22 cellular contexts compared by ENCODE assay signal in the genomic region with DNA sequence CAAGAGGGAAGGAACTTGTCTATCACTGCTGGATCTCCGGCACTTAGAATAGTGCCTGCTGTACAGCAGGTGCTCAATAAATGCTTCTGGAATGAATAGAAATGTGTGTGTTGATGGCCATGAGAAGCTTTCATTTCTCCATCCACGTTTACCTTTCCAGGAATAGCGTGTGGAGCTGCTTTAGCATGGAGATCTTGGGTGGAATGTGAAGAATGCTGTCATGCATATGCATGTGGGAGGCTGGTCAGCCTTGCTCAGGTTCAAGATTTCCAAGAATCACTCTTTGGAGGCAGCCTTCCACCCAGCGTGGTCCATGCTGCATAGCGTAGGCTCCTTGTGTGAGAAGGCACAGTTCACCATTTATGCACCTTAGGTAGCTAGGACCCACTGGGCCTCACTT. TPM values are rescaled to one million over a fixed set of nuclear protein-coding genes. Genes with fewer than 3 reads are reported as not detected.
DNase-seq lines count a peak whose midpoint lies in the region; ATAC-seq and TF ChIP-seq lines count a peak whose summit lies in the region.
"Had no signal": no experiment of that assay in that cellular context is flagged by ENCODE, and none has a peak within 500 bp of the region (broad histone marks: within the 10 kb centered on the region; RNA-seq: fewer than 3 reads in every experiment).

No MANE protein-coding gene starts in this region.

- peaks cover 24 to 100% (median 55%) of the 10 kb centered on the region in 3 donors for H3K4me1 ChIP-seq in gastroesophageal sphincter
- H3K4me1 ChIP-seq in ascending aorta, result peaks cover 6 to 16% of the 10 kb centered on the region in 2 donors

- WGBS in gastroesophageal sphincter (ENCODE audit: low coverage in 1 of 2), 2 donors, result 35 to 71% methylated on average over 2 to 5 of the region's 5 CpGs

- no peaks in the 10 kb centered on the region; the same call in 1 of the 2 replicates for H3K27me3 Mint-ChIP-seq in WTC11 (ENCODE audit: low read depth)
- peaks cover 12% of the 10 kb centered on the region for H3K27me3 Mint-ChIP-seq in activated T-helper 2 cell treated with anti-CD3 and anti-CD28 coated beads, Interferon-gamma antibody, Interleukin-2, Interleukin-4, amounts not matched to agents 10 μg/mL and 5 μg/mL and 100 μg/mL, durations not matched to agents 14 hours and 24 hours and 36 hours (ENCODE audit: low read depth)
- peaks cover 65% of the 10 kb centered on the region for H3K27me3 Mint-ChIP-seq in osteocyte (ENCODE audit: unreplicated experiment)

- H3K9me3 ChIP-seq in gastroesophageal sphincter (no peaks in the 10 kb centered on the region), ascending aorta (no peaks in the 10 kb centered on the region)
- H3K9me3 ChIP-seq: gastrocnemius medialis, ovary had no signal

- TF ChIP-seq EP300 in gastroesophageal sphincter (IDR thresholded peaks at IDR 0.05), result no peak

- peak; percentile 70 for DNase-seq in EH (ENCODE audit: low read depth)
- peak; percentile 33 for DNase-seq in WTC11 (ENCODE audit: low spot score)
- DNase-seq in renal cortical epithelial cell (ENCODE audit: low read depth), result peak; percentile 52
- no peak for DNase-seq in globus pallidus (ENCODE audit: low spot score)
- no peak for DNase-seq in activated T-helper 2 cell treated with anti-CD3 and anti-CD28 coated beads, Interferon-gamma antibody, Interleukin-2, Interleukin-4, amounts not matched to agents 10 μg/mL and 5 μg/mL and 100 μg/mL, durations not matched to agents 14 hours and 24 hours and 36 hours (ENCODE audit: low spot score)
- no peak for DNase-seq in osteocyte (ENCODE audit: extremely low spot score, unreplicated experiment)
- DNase-seq in ascending aorta (ENCODE audit: low spot score in 2 of 2), result no peak
- DNase-seq: activated CD4-positive, alpha-beta memory T cell treated with anti-CD3 and anti-CD28 coated beads, Interleukin-2, amount 10 ng/mL, durations not matched to agents 7 days and 5 days; activated T-cell treated with anti-CD3 and anti-CD28 coated beads, Interleukin-2, amount 50 U/mL, for 1 hour; CD4-positive, alpha-beta T cell; cortex of kidney; DMS153; gastrocnemius medialis; naive thymus-derived CD4-positive, alpha-beta T cell; NCI-H1694 treated with DMSO at 0.1 percent for 48 hours; NCI-H226; PC-9; T-helper 2 cell had no signal

- H3K4me1 Mint-ChIP-seq in WTC11 (peaks cover 21% of the 10 kb centered on the region), osteocyte (ENCODE audit: unreplicated experiment) (peaks cover 15% of the 10 kb centered on the region)
- H3K4me1 Mint-ChIP-seq in activated T-helper 2 cell treated with anti-CD3 and anti-CD28 coated beads, Interferon-gamma antibody, Interleukin-2, Interleukin-4, amounts not matched to agents 10 μg/mL and 5 μg/mL and 100 μg/mL, durations not matched to agents 14 hours and 24 hours and 36 hours (ENCODE audit: low read depth), result no peaks in the 10 kb centered on the region
- H3K4me1 Mint-ChIP-seq: activated CD4-positive, alpha-beta memory T cell treated with anti-CD3 and anti-CD28 coated beads, Interleukin-2, amount 10 ng/mL, durations not matched to agents 7 days and 5 days; activated naive CD4-positive, alpha-beta T cell treated with anti-CD3 and anti-CD28 coated beads, Interleukin-2, amount 50 U/mL, for 24 hours had no signal

- intact Hi-C loops in activated T-helper 2 cell treated with anti-CD3 and anti-CD28 coated beads, Interferon-gamma antibody, Interleukin-2, Interleukin-4, amounts not matched to agents 10 μg/mL and 5 μg/mL and 100 μg/mL, durations not matched to agents 14 hours and 24 hours and 36 hours (cut with micrococcal nuclease), result no loop called here
- intact Hi-C loops in ascending aorta (cut with DNase I), result no loop called here

- H3K27ac Mint-ChIP-seq in WTC11 (no peak overlapping the region), osteocyte (ENCODE audit: unreplicated experiment) (no peak overlapping the region)
- H3K27ac Mint-ChIP-seq in activated T-helper 2 cell treated with anti-CD3 and anti-CD28 coated beads, Interferon-gamma antibody, Interleukin-2, Interleukin-4, amounts not matched to agents 10 μg/mL and 5 μg/mL and 100 μg/mL, durations not matched to agents 14 hours and 24 hours and 36 hours, result no peak overlapping the region
- H3K27ac Mint-ChIP-seq: activated CD4-positive, alpha-beta memory T cell treated with anti-CD3 and anti-CD28 coated beads, Interleukin-2, amount 10 ng/mL, durations not matched to agents 7 days and 5 days; activated naive CD4-positive, alpha-beta T cell treated with anti-CD3 and anti-CD28 coated beads, Interleukin-2, amount 50 U/mL, for 24 hours; CD4-positive, alpha-beta T cell; naive thymus-derived CD4-positive, alpha-beta T cell had no signal

- H3K4me3 Mint-ChIP-seq in WTC11 (no peak overlapping the region), osteocyte (ENCODE audit: unreplicated experiment) (no peak overlapping the region)
- H3K4me3 Mint-ChIP-seq in activated T-helper 2 cell treated with anti-CD3 and anti-CD28 coated beads, Interferon-gamma antibody, Interleukin-2, Interleukin-4, amounts not matched to agents 10 μg/mL and 5 μg/mL and 100 μg/mL, durations not matched to agents 14 hours and 24 hours and 36 hours (ENCODE audit: low read depth), result no peak overlapping the region
- H3K4me3 Mint-ChIP-seq: activated CD4-positive, alpha-beta memory T cell treated with anti-CD3 and anti-CD28 coated beads, Interleukin-2, amount 10 ng/mL, durations not matched to agents 7 days and 5 days; activated naive CD4-positive, alpha-beta T cell treated with anti-CD3 and anti-CD28 coated beads, Interleukin-2, amount 50 U/mL, for 24 hours; brain; CD4-positive, alpha-beta T cell; naive thymus-derived CD4-positive, alpha-beta T cell had no signal

- peak; percentile 83 for ATAC-seq in WTC11
- no peak for ATAC-seq in gastroesophageal sphincter
- ATAC-seq: naive thymus-derived CD4-positive, alpha-beta T cell had no signal

- H3K4me3 ChIP-seq in gastroesophageal sphincter, result no peak overlapping the region
- H3K4me3 ChIP-seq in ascending aorta, result no peak overlapping the region
- H3K4me3 ChIP-seq: gastrocnemius medialis, ovary, PC-9 had no signal

- H3K27me3 ChIP-seq in gastroesophageal sphincter, result no peaks in the 10 kb centered on the region
- H3K27me3 ChIP-seq in ascending aorta, result no peaks in the 10 kb centered on the region
- H3K27me3 ChIP-seq: gastrocnemius medialis, ovary had no signal

- POLR2A ChIA-PET in WTC11 (lab: Charles Lee), result no interaction called here

- H3K9me3 Mint-ChIP-seq in WTC11 (peaks cover 9% of the 10 kb centered on the region), osteocyte (ENCODE audit: unreplicated experiment) (no peaks in the 10 kb centered on the region)
- H3K9me3 Mint-ChIP-seq in activated T-helper 2 cell treated with anti-CD3 and anti-CD28 coated beads, Interferon-gamma antibody, Interleukin-2, Interleukin-4, amounts not matched to agents 10 μg/mL and 5 μg/mL and 100 μg/mL, durations not matched to agents 14 hours and 24 hours and 36 hours, result no peaks in the 10 kb centered on the region
- H3K9me3 Mint-ChIP-seq: activated CD4-positive, alpha-beta memory T cell treated with anti-CD3 and anti-CD28 coated beads, Interleukin-2, amount 10 ng/mL, durations not matched to agents 7 days and 5 days; activated naive CD4-positive, alpha-beta T cell treated with anti-CD3 and anti-CD28 coated beads, Interleukin-2, amount 50 U/mL, for 24 hours; CD4-positive, alpha-beta T cell had no signal

- H3K36me3 ChIP-seq in gastroesophageal sphincter, result no peaks in the 10 kb centered on the region
- no peaks in the 10 kb centered on the region for H3K36me3 ChIP-seq in ascending aorta
- H3K36me3 ChIP-seq: gastrocnemius medialis, ovary had no signal

- peak overlapping the region; percentile 88 to 99 (median 92) for H3K27ac ChIP-seq in gastroesophageal sphincter
- no peak overlapping the region for H3K27ac ChIP-seq in ascending aorta
- H3K27ac ChIP-seq: ovary, PC-9 had no signal

- TF ChIP-seq CTCF in WTC11 (IDR thresholded peaks at IDR 0.05) (no peak), gastroesophageal sphincter (IDR thresholded peaks at IDR 0.05) (no peak), osteocyte (IDR thresholded peaks at IDR 0.05) (no peak), ascending aorta (IDR thresholded peaks at IDR 0.05) (no peak)

- no peak for TF ChIP-seq POLR2A in gastroesophageal sphincter (IDR thresholded peaks at IDR 0.05)

- CTCF ChIA-PET in WTC11 (lab: Charles Lee), result interaction anchor here (1.3 to 3.0 kb wide), 2 partner anchors 12 to 19 kb away, joined by 5 to 16 read pairs; partner anchors contain the start of gene COL15A1

- H3K36me3 Mint-ChIP-seq in WTC11 (no peaks in the 10 kb centered on the region), osteocyte (ENCODE audit: unreplicated experiment) (no peaks in the 10 kb centered on the region)
- H3K36me3 Mint-ChIP-seq in activated T-helper 2 cell treated with anti-CD3 and anti-CD28 coated beads, Interferon-gamma antibody, Interleukin-2, Interleukin-4, amounts not matched to agents 10 μg/mL and 5 μg/mL and 100 μg/mL, durations not matched to agents 14 hours and 24 hours and 36 hours (ENCODE audit: low read depth), result no peaks in the 10 kb centered on the region
- H3K36me3 Mint-ChIP-seq: activated naive CD4-positive, alpha-beta T cell treated with anti-CD3 and anti-CD28 coated beads, Interleukin-2, amount 50 U/mL, for 24 hours; brain had no signal

TF ChIP-seq in WTC11, 78 proteins besides CTCF, POLR2A, EP300 and RAD21:
- no peak for TF ChIP-seq NFYB (CRISPR knock-in tag; conservative IDR thresholded peaks at IDR 0.05; ENCODE audit: low read depth)
- peak; percentile 60; the same call in 1 of the 2 replicates for TF ChIP-seq TEAD4 (CRISPR knock-in tag; IDR thresholded peaks at IDR 0.05)
- TF ChIP-seq TEAD1 (CRISPR knock-in tag; IDR thresholded peaks at IDR 0.05), result peak; percentile 81; the same call in 1 of the 2 replicates

RNA-seq across cellular contexts. Expression of gene COL15A1, which starts 19.2 kb away (rescaled TPM):
- 0.22 to 0.44 TPM (median 0.39 TPM) in 3 replicates for total RNA-seq in WTC11 (2021)
- 100 to 1,000 TPM in 2 of 4 donors, 10 to 100 TPM in 2; 80.5 to 256 (median 97.2) TPM for total RNA-seq in gastroesophageal sphincter
- total RNA-seq in renal cortical epithelial cell, result 0.05 and 0.35 TPM in 2 replicates
- not detected in 2 replicates for total RNA-seq in activated T-helper 2 cell treated with anti-CD3 and anti-CD28 coated beads, Interferon-gamma antibody, Interleukin-2, Interleukin-4, amounts not matched to agents 10 μg/mL and 5 μg/mL and 100 μg/mL, durations not matched to agents 14 hours and 24 hours and 36 hours
- total RNA-seq in osteocyte, result 0.34 and 0.81 TPM in 2 replicates
- total RNA-seq in ascending aorta, result 58.6 TPM
- total RNA-seq: CD4-positive, alpha-beta T cell; PC-9 had no signal

Comparison
In these comparisons a context has a peak if more than half of its experiments do, and no peak if none do; other contexts are left out.
1. DNase-seq: peak in EH (single experiment), WTC11 (single experiment) and renal cortical epithelial cell (single experiment); none in globus pallidus (single experiment), activated T-helper 2 cell treated with anti-CD3 and anti-CD28 coated beads, Interferon-gamma antibody, Interleukin-2, Interleukin-4, amounts not matched to agents 10 μg/mL and 5 μg/mL and 100 μg/mL, durations not matched to agents 14 hours and 24 hours and 36 hours (single experiment), osteocyte (single experiment) and ascending aorta (0 of 2).
2. H3K27ac ChIP-seq: peak in gastroesophageal sphincter (4 of 4); none in ascending aorta (0 of 2).
3. RNA of gene COL15A1, which starts 19.2 kb away (total RNA-seq): 80.5 to 256 TPM in gastroesophageal sphincter and 58.6 TPM in ascending aorta (single experiment); 0.34 to 0.81 TPM in osteocyte, 0.22 to 0.44 TPM in WTC11, 0.05 to 0.35 TPM in renal cortical epithelial cell and not detected in activated T-helper 2 cell treated with anti-CD3 and anti-CD28 coated beads, Interferon-gamma antibody, Interleukin-2, Interleukin-4, amounts not matched to agents 10 μg/mL and 5 μg/mL and 100 μg/mL, durations not matched to agents 14 hours and 24 hours and 36 hours; every median in the first group is over 10 times any median in the second.